ENCODE assay signal across 24 cellular contexts in genomic region chr3:143447491-143447890, GRCh38.
DNase-seq lines count a peak whose midpoint lies in the region; ATAC-seq, FAIRE-seq and TF ChIP-seq lines count a peak whose summit lies in the region.
"Had no signal": no experiment of that assay in that cellular context is flagged by ENCODE, and none has a peak within 500 bp of the region (broad histone marks: within the 10 kb centered on the region; RNA-seq: fewer than 3 reads in every experiment).

No MANE protein-coding gene starts in this region.

- BruUV-seq in HepG2 (replicated peaks; lab: Mats Ljungman, UMichigan) = no TSS peak
- no TSS peak for BruUV-seq in PC-9 (replicated peaks; lab: Mats Ljungman, UMichigan)

- H3K27me3 Mint-ChIP-seq in activated CD8-positive, alpha-beta T cell treated with anti-CD3 and anti-CD28 coated beads, Interleukin-2, amount 10 ng/mL, durations not matched to agents 7 days and 5 days (ENCODE audit: low read depth) = no peaks in the 10 kb centered on the region
- no peaks in the 10 kb centered on the region for H3K27me3 Mint-ChIP-seq in activated CD8-positive, alpha-beta T cell treated with anti-CD3 and anti-CD28 coated beads for 36 hours
- H3K27me3 Mint-ChIP-seq: CD4-positive, alpha-beta memory T cell; CD4-positive, CD25-positive, alpha-beta regulatory T cell; CD8-positive, alpha-beta memory T cell had no signal

- ATAC-seq in activated CD8-positive, alpha-beta T cell treated with anti-CD3 and anti-CD28 coated beads, Interleukin-2, amount 10 ng/mL, durations not matched to agents 7 days and 5 days = peak; percentile 24
- no peak for ATAC-seq in activated CD8-positive, alpha-beta T cell treated with anti-CD3 and anti-CD28 coated beads for 36 hours
- no peak for ATAC-seq in HepG2
- ATAC-seq in right lobe of liver = no peak

- H3K36me3 Mint-ChIP-seq in activated CD8-positive, alpha-beta T cell treated with anti-CD3 and anti-CD28 coated beads, Interleukin-2, amount 10 ng/mL, durations not matched to agents 7 days and 5 days (ENCODE audit: low read depth) = no peaks in the 10 kb centered on the region
- H3K36me3 Mint-ChIP-seq in activated CD8-positive, alpha-beta T cell treated with anti-CD3 and anti-CD28 coated beads for 36 hours (ENCODE audit: low read depth) = no peaks in the 10 kb centered on the region

- H3K4me3 Mint-ChIP-seq in activated CD8-positive, alpha-beta T cell treated with anti-CD3 and anti-CD28 coated beads, Interleukin-2, amount 10 ng/mL, durations not matched to agents 7 days and 5 days = no peak overlapping the region
- no peak overlapping the region for H3K4me3 Mint-ChIP-seq in activated CD8-positive, alpha-beta T cell treated with anti-CD3 and anti-CD28 coated beads for 36 hours
- H3K4me3 Mint-ChIP-seq: CD14-positive monocyte; CD4-positive, alpha-beta memory T cell; CD4-positive, CD25-positive, alpha-beta regulatory T cell; CD8-positive, alpha-beta memory T cell had no signal

- H3K27ac ChIP-seq in HepG2 (ENCODE audit: extremely low read length, insufficient read depth, low read length) = no peak overlapping the region
- no peak overlapping the region for H3K27ac ChIP-seq in right lobe of liver
- H3K27ac ChIP-seq in PC-9 = no peak overlapping the region
- H3K27ac ChIP-seq in coronary artery = no peak overlapping the region
- H3K27ac ChIP-seq: 22Rv1, BLaER1 had no signal

- no peak for TF ChIP-seq RAD21 in HepG2 (CRISPR knock-in tag; IDR thresholded peaks at IDR 0.05)

- POLR2A ChIA-PET in activated CD8-positive, alpha-beta T cell treated with anti-CD3 and anti-CD28 coated beads, Interleukin-2, amount 10 ng/mL, durations not matched to agents 7 days and 5 days (lab: Charles Lee) = no interaction called here
- POLR2A ChIA-PET in activated CD8-positive, alpha-beta T cell treated with anti-CD3 and anti-CD28 coated beads for 36 hours (lab: Charles Lee) = no interaction called here
- POLR2A ChIA-PET in HepG2 (lab: Yijun Ruan, JAX) = no interaction called here
- POLR2A ChIA-PET in PC-9 (lab: Charles Lee; ENCODE audit: unreplicated experiment) = no interaction called here

- no peaks in the 10 kb centered on the region for H3K9me2 ChIP-seq in PC-9 (ENCODE audit: insufficient read depth)

- H3K4me2 ChIP-seq in HepG2 (ENCODE audit: low read depth, low read length) (no peak overlapping the region), PC-9 (no peak overlapping the region)
- H3K4me2 ChIP-seq: BLaER1 had no signal

- DNase-seq in activated CD8-positive, alpha-beta T cell treated with anti-CD3 and anti-CD28 coated beads, Interleukin-2, amount 10 ng/mL, durations not matched to agents 7 days and 5 days = no peak
- no peak for DNase-seq in activated CD8-positive, alpha-beta T cell treated with anti-CD3 and anti-CD28 coated beads for 36 hours
- DNase-seq in HepG2 (ENCODE audit: low spot score) = no peak
- DNase-seq in right lobe of liver = no peak
- DNase-seq in PC-9 = no peak
- DNase-seq in DMS53 treated with DMSO at 0.1 percent for 48 hours (lab: John Stamatoyannopoulos, UW; ENCODE audit: unreplicated experiment) = no peak
- DNase-seq in coronary artery (ENCODE audit: low spot score) = no peak
- DNase-seq: ACHN; BE2C; C1 segment of cervical spinal cord; CD4-positive, alpha-beta memory T cell; CD4-positive, CD25-positive, alpha-beta regulatory T cell; CD8-positive, alpha-beta memory T cell; COR-L47; DMS 273 treated with DMSO at 0.1 percent for 48 hours; DMS153; DMS53; DMS79 treated with DMSO at 0.1 percent for 48 hours; GF-D8 had no signal

- intact Hi-C loops in activated CD8-positive, alpha-beta T cell treated with anti-CD3 and anti-CD28 coated beads for 36 hours (cut with micrococcal nuclease) = loop anchor here (10.0 kb wide), 1 partner anchor 323 kb away; no protein-coding TSS in a partner anchor
- intact Hi-C loops in HepG2 (cut with micrococcal nuclease; ENCODE audit: unreplicated experiment) = no loop called here
- intact Hi-C loops in right lobe of liver (cut with DNase I) = no loop called here
- intact Hi-C loops in PC-9 (cut with micrococcal nuclease; ENCODE audit: unreplicated experiment) = no loop called here

- FAIRE-seq in HepG2 (lab: Jason Lieb, UNC) = no peak
- FAIRE-seq: G401.6, GM12891 had no signal

- no peaks in the 10 kb centered on the region for H3K79me2 ChIP-seq in HepG2 (ENCODE audit: insufficient read depth, low read length)
- H3K79me2 ChIP-seq in PC-9 (ENCODE audit: low read depth) = no peaks in the 10 kb centered on the region

- H3K9me3 ChIP-seq in HepG2 (ENCODE audit: low read length) = no peaks in the 10 kb centered on the region
- H3K9me3 ChIP-seq in right lobe of liver = no peaks in the 10 kb centered on the region
- H3K9me3 ChIP-seq in PC-9 (ENCODE audit: insufficient read depth, low read depth) = peaks cover 4% of the 10 kb centered on the region
- H3K9me3 ChIP-seq: BE2C, BLaER1 had no signal

- H3F3A ChIP-seq in PC-9 (ENCODE audit: insufficient read depth, low read depth) = peaks cover 12% of the 10 kb centered on the region; the same call in 1 of the 2 replicates

- no peaks in the 10 kb centered on the region for H4K20me1 ChIP-seq in HepG2 (ENCODE audit: insufficient read depth, low read length)
- H4K20me1 ChIP-seq in PC-9 (ENCODE audit: insufficient read depth) = no peaks in the 10 kb centered on the region
- H4K20me1 ChIP-seq: BLaER1 had no signal

- no peak overlapping the region for H2AFZ ChIP-seq in HepG2 (ENCODE audit: low read length)
- H2AFZ ChIP-seq in PC-9 = peak overlapping the region; percentile 37; the same call in 1 of the 2 replicates

- TF ChIP-seq POLR2A in HepG2 (IDR thresholded peaks at IDR 0.05; ENCODE audit: insufficient read depth in 1 of 2, low read depth in 2 of 2, low read length in 2 of 2) (no peak), right lobe of liver (IDR thresholded peaks at IDR 0.05) (no peak)

- H3K27me3 ChIP-seq in HepG2 (ENCODE audit: control insufficient read depth in 1 of 2, insufficient read depth in 2 of 2, low read length in 2 of 2) (no peaks in the 10 kb centered on the region), right lobe of liver (no peaks in the 10 kb centered on the region), PC-9 (ENCODE audit: insufficient read depth, low read depth) (no peaks in the 10 kb centered on the region)
- H3K27me3 ChIP-seq: BE2C, BLaER1 had no signal

- H3K4me1 ChIP-seq in HepG2 (ENCODE audit: insufficient read depth, low read length) (no peaks in the 10 kb centered on the region), right lobe of liver (no peaks in the 10 kb centered on the region), PC-9 (replicated peaks; ENCODE audit: insufficient read depth) (peaks cover 29% of the 10 kb centered on the region)
- H3K4me1 ChIP-seq: BE2C had no signal

- H3K4me3 ChIP-seq in HepG2 (replicated peaks in 1 of 3; ENCODE audit: insufficient read depth in 1 of 3, low read depth in 2 of 3, low read length in 3 of 3) = no peak overlapping the region
- H3K4me3 ChIP-seq in right lobe of liver = no peak overlapping the region
- no peak overlapping the region for H3K4me3 ChIP-seq in PC-9
- no peak overlapping the region for H3K4me3 ChIP-seq in coronary artery
- H3K4me3 ChIP-seq: BLaER1 had no signal

- no peak overlapping the region for H3K27ac Mint-ChIP-seq in activated CD8-positive, alpha-beta T cell treated with anti-CD3 and anti-CD28 coated beads, Interleukin-2, amount 10 ng/mL, durations not matched to agents 7 days and 5 days
- no peak overlapping the region for H3K27ac Mint-ChIP-seq in activated CD8-positive, alpha-beta T cell treated with anti-CD3 and anti-CD28 coated beads for 36 hours
- H3K27ac Mint-ChIP-seq: CD8-positive, alpha-beta memory T cell had no signal

- in situ Hi-C loops in HepG2 (cut with HindIII; ENCODE audit: extremely low pct_ligation_motif_present, low pct_unique_long_range_greater_than_20kb) = no loop called here

- WGBS in HepG2 (ENCODE audit: low lambda C conversion rate) = 1% methylated on average over 5 of the region's 5 CpGs
- 71% methylated on average over 5 of the region's 5 CpGs for WGBS in right lobe of liver (ENCODE audit: insufficient coverage, low coverage, low lambda C conversion rate, missing lambda C conversion rate)

- H3K9me3 Mint-ChIP-seq in activated CD8-positive, alpha-beta T cell treated with anti-CD3 and anti-CD28 coated beads, Interleukin-2, amount 10 ng/mL, durations not matched to agents 7 days and 5 days (ENCODE audit: insufficient read depth) = no peaks in the 10 kb centered on the region
- no peaks in the 10 kb centered on the region for H3K9me3 Mint-ChIP-seq in activated CD8-positive, alpha-beta T cell treated with anti-CD3 and anti-CD28 coated beads for 36 hours
- H3K9me3 Mint-ChIP-seq: CD14-positive monocyte; CD4-positive, alpha-beta memory T cell; CD4-positive, CD25-positive, alpha-beta regulatory T cell had no signal

- TF ChIP-seq CTCF in activated CD8-positive, alpha-beta T cell treated with anti-CD3 and anti-CD28 coated beads for 36 hours (IDR thresholded peaks at IDR 0.05) = no peak
- TF ChIP-seq CTCF in HepG2 (CRISPR knock-in tag; IDR thresholded peaks at IDR 0.05) (no peak), right lobe of liver (IDR thresholded peaks at IDR 0.05) (no peak), PC-9 (conservative IDR thresholded peaks at IDR 0.05) (no peak), coronary artery (IDR thresholded peaks at IDR 0.05) (no peak)

- H3K4me1 Mint-ChIP-seq in activated CD8-positive, alpha-beta T cell treated with anti-CD3 and anti-CD28 coated beads, Interleukin-2, amount 10 ng/mL, durations not matched to agents 7 days and 5 days (ENCODE audit: low read depth) = peaks cover 19% of the 10 kb centered on the region
- H3K4me1 Mint-ChIP-seq in activated CD8-positive, alpha-beta T cell treated with anti-CD3 and anti-CD28 coated beads for 36 hours (ENCODE audit: low read depth) = peaks cover 31% of the 10 kb centered on the region

- TF ChIP-seq EP300 in HepG2 (IDR thresholded peaks at IDR 0.05; ENCODE audit: low read depth in 2 of 2, low read length in 2 of 2) (no peak), HepG2 (CRISPR knock-in tag; IDR thresholded peaks at IDR 0.05; ENCODE audit: borderline replicate concordance) (no peak)

- H3K9ac ChIP-seq in HepG2 (ENCODE audit: insufficient read depth, low read depth, low read length) = no peak overlapping the region
- H3K9ac ChIP-seq: BLaER1 had no signal

- CTCF ChIA-PET in activated CD8-positive, alpha-beta T cell treated with anti-CD3 and anti-CD28 coated beads, Interleukin-2, amount 10 ng/mL, durations not matched to agents 7 days and 5 days (lab: Charles Lee) = interaction anchor here (0.8 to 1.8 kb wide), 3 partner anchors 13 to 327 kb away, joined by 3 to 7 read pairs (median 6); partner anchors contain the start of gene CHST2
- CTCF ChIA-PET in activated CD8-positive, alpha-beta T cell treated with anti-CD3 and anti-CD28 coated beads for 36 hours (lab: Charles Lee) = interaction anchor here (1.0 to 1.5 kb wide), 2 partner anchors 14 to 326 kb away, joined by 5 to 7 read pairs; no protein-coding TSS in a partner anchor
- CTCF ChIA-PET in HepG2 (lab: Yijun Ruan, JAX; ENCODE audit: low intra/inter-chr PET ratio, low total read pairs) (no interaction called here), PC-9 (lab: Charles Lee) (no interaction called here)

- H3K36me3 ChIP-seq in HepG2 (replicated peaks in 1 of 2; ENCODE audit: control insufficient read depth in 1 of 2, insufficient read depth in 2 of 2, low read length in 2 of 2) (no peaks in the 10 kb centered on the region), right lobe of liver (no peaks in the 10 kb centered on the region), PC-9 (ENCODE audit: low read depth) (no peaks in the 10 kb centered on the region)
- H3K36me3 ChIP-seq: BE2C, BLaER1 had no signal

Comparison
In these comparisons a context has a peak if more than half of its experiments do, and no peak if none do; other contexts are left out.
1. CTCF ChIA-PET loops: an anchor here in activated CD8-positive, alpha-beta T cell treated with anti-CD3 and anti-CD28 coated beads, Interleukin-2, amount 10 ng/mL, durations not matched to agents 7 days and 5 days (0.8 to 1.8 kb wide) and activated CD8-positive, alpha-beta T cell treated with anti-CD3 and anti-CD28 coated beads for 36 hours (1.0 to 1.5 kb wide); none called in HepG2 and PC-9.